8 cellular contexts compared by ENCODE assay signal in the genomic region with DNA sequence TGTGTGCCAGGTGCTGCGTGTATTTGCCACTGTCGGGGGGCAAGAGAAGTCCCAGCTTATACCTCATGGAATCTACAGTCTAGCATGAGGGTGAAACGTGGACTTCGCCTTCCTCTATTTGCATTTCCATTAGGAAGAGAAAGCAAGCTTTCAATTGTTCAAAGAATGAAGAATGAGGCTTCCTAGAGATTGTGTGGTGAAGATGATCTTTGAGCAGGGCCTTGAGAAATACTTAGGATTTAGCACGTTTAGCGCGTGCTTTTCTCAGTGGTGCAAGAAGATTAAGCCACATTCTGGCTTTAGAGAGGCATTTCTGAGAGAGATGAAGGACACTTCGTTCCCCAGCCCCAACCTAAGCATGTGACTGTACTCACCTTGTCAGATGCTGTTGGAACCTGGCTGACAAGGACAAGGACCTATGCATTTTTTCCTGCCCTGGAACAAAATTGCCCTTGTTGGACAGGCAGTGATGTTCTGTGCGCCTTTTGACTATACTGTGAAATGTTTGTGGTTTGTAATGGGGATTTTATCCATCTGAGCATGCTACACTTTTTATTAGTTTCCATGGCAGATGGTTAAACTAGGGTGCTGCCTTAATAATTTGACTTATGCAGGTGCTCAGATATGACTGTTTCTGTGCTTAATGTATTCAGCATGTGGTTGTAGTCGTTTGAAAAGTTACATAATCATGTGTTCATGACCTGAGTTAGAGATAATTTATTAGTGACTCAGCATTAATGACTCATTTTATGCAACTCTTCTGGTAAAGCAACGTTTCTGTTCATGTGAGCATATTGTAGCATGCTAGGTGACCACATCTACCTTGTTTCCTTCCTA. TPM values are rescaled to one million over a fixed set of nuclear protein-coding genes. Genes with fewer than 3 reads are reported as not detected.
DNase-seq lines count a peak whose midpoint lies in the region; ATAC-seq, FAIRE-seq and TF ChIP-seq lines count a peak whose summit lies in the region.

No MANE protein-coding gene starts in this region.

- H3K4me2 ChIP-seq in endothelial cell of umbilical vein (ENCODE audit: insufficient read depth, low read length) (no peak overlapping the region), neuronal stem cell (ENCODE audit: insufficient read depth, low read length, poor library complexity, severe bottlenecking) (no peak overlapping the region)

- no peak overlapping the region for H2AK5ac ChIP-seq in neuronal stem cell (ENCODE audit: low read depth, low read length)

- no peaks in the 10 kb centered on the region for H3K9me3 ChIP-seq in endothelial cell of umbilical vein (replicated peaks; ENCODE audit: control insufficient read depth, insufficient read depth, low read length)
- H3K9me3 ChIP-seq in neuronal stem cell (replicated peaks in 1 of 2; ENCODE audit: control insufficient read depth in 2 of 2, insufficient read depth in 1 of 2, low read depth in 1 of 2, low read length in 2 of 2) = peaks cover 0 to 4% of the 10 kb centered on the region in 2 donors

- H4K20me1 ChIP-seq in endothelial cell of umbilical vein (replicated peaks; ENCODE audit: control insufficient read depth, extremely low read depth, insufficient read depth, low read length) = peaks cover 2% of the 10 kb centered on the region

- peak overlapping the region; percentile 46 for H3K27ac Mint-ChIP-seq in type B pancreatic cell

- H3K14ac ChIP-seq in neuronal stem cell (ENCODE audit: low read length) = no peak overlapping the region

- intact Hi-C loops in endothelial cell of umbilical vein (cut with micrococcal nuclease) = no loop called here

- no peak overlapping the region for H4K91ac ChIP-seq in neuronal stem cell (ENCODE audit: low read depth, low read length, poor library complexity)

- H3K27me3 ChIP-seq in endothelial cell of umbilical vein (ENCODE audit: control insufficient read depth in 2 of 2, insufficient read depth in 2 of 2, low read length in 2 of 2) (no peaks in the 10 kb centered on the region), neuronal stem cell (ENCODE audit: control insufficient read depth in 3 of 3, insufficient read depth in 3 of 3, low read depth in 1 of 3, low read length in 3 of 3) (no peaks in the 10 kb centered on the region)

- H3K79me1 ChIP-seq in neuronal stem cell (ENCODE audit: low read depth, low read length) = no peaks in the 10 kb centered on the region

- H3K36me3 ChIP-seq in endothelial cell of umbilical vein (ENCODE audit: control insufficient read depth in 2 of 2, extremely low read depth in 1 of 2, insufficient read depth in 2 of 2, low read length in 2 of 2) (no peaks in the 10 kb centered on the region), neuronal stem cell (replicated peaks in 1 of 2; ENCODE audit: control insufficient read depth in 2 of 2, insufficient read depth in 2 of 2, low read length in 2 of 2) (peaks cover 0 to 12% of the 10 kb centered on the region in 2 donors)

- no peak overlapping the region for H2BK120ac ChIP-seq in neuronal stem cell (ENCODE audit: low read depth, low read length)

- no peak overlapping the region for H3K23ac ChIP-seq in neuronal stem cell (ENCODE audit: low read depth, low read length, poor library complexity)

- TF ChIP-seq CTCF in GM13976 (IDR thresholded peaks at IDR 0.05; ENCODE audit: borderline replicate concordance, control extremely low read depth, extremely low read depth, insufficient read depth, missing control alignments) (no peak), endothelial cell of umbilical vein (IDR thresholded peaks at IDR 0.05; ENCODE audit: extremely low read depth in 1 of 2, insufficient read depth in 1 of 2, low read depth in 1 of 2, low read length in 2 of 2) (no peak), type B pancreatic cell (conservative IDR thresholded peaks at IDR 0.05) (no peak)

- no peaks in the 10 kb centered on the region for H3K27me3 Mint-ChIP-seq in type B pancreatic cell

- H3K27ac ChIP-seq in endothelial cell of umbilical vein (ENCODE audit: insufficient read depth, low read depth, low read length) (no peak overlapping the region), neuronal stem cell (replicated peaks; ENCODE audit: low read length) (no peak overlapping the region)

- H3K79me2 ChIP-seq in endothelial cell of umbilical vein (ENCODE audit: control insufficient read depth, insufficient read depth, low read length) = peaks cover 31% of the 10 kb centered on the region

- peaks cover 42% of the 10 kb centered on the region for H3K36me3 Mint-ChIP-seq in type B pancreatic cell

- WGBS in neuronal stem cell (ENCODE audit: extremely low coverage in 2 of 2, insufficient read length in 2 of 2, insufficient replicate concordance in 1 of 2), 2 donors = no CpG with 5 or more reads among the region's 11 CpGs

- CTCF ChIA-PET in endothelial cell of umbilical vein (lab: Charles Lee) = no interaction called here

- peak; percentile 64 for ATAC-seq in GM21717 (IDR thresholded peaks at IDR 0.05; ENCODE audit: unreplicated experiment)

- H3K9me1 ChIP-seq in endothelial cell of umbilical vein (replicated peaks; ENCODE audit: control insufficient read depth, extremely low read depth, insufficient read depth, low read length) = no peaks in the 10 kb centered on the region

- no peak overlapping the region for H3K4ac ChIP-seq in neuronal stem cell (ENCODE audit: low read length)

- H3K9me3 Mint-ChIP-seq in type B pancreatic cell = no peaks in the 10 kb centered on the region

- dilution Hi-C loops in endothelial cell of umbilical vein (cut with MboI; ENCODE audit: extremely low pct_ligation_motif_present, low sequenced_read_pairs) = no loop called here

- H3K18ac ChIP-seq in neuronal stem cell (ENCODE audit: low read length) = no peak overlapping the region

- H3K9ac ChIP-seq in endothelial cell of umbilical vein (replicated peaks; ENCODE audit: extremely low read depth, insufficient read depth, low read length) (no peak overlapping the region), neuronal stem cell (ENCODE audit: low read depth, low read length, poor library complexity) (no peak overlapping the region)

- no peak for TF ChIP-seq POLR2A in endothelial cell of umbilical vein (IDR thresholded peaks at IDR 0.05; ENCODE audit: low read depth, low read length)

- DNase-seq in GM13976 (ENCODE audit: low spot score) = peak; percentile 41
- DNase-seq in HT1080 (ENCODE audit: low read depth) = peak; percentile 6
- DNase-seq in endothelial cell of umbilical vein (ENCODE audit: low read depth, low spot score) = peak; percentile 47
- DNase-seq in type B pancreatic cell (ENCODE audit: extremely low spot score, unreplicated experiment) = no peak
- no peak for DNase-seq in NCI-H1694 (lab: John Stamatoyannopoulos, UW)
- no peak for DNase-seq in GF-D8 (lab: John Stamatoyannopoulos, UW)
- no peak for DNase-seq in neuronal stem cell (ENCODE audit: low spot score)

- no peak overlapping the region for H2BK15ac ChIP-seq in neuronal stem cell (ENCODE audit: low read length)

- H2AFZ ChIP-seq in endothelial cell of umbilical vein (ENCODE audit: low read depth, low read length) (no peak overlapping the region), neuronal stem cell (ENCODE audit: low read length) (no peak overlapping the region)

- in situ Hi-C loops in GM13976 (cut with MboI; ENCODE audit: low sequenced_read_pairs, unreplicated experiment) = no loop called here

- POLR2A ChIA-PET in endothelial cell of umbilical vein (lab: Charles Lee) = no interaction called here

- FAIRE-seq in endothelial cell of umbilical vein (lab: Jason Lieb, UNC) = peak; percentile 55

- H2BK5ac ChIP-seq in neuronal stem cell (ENCODE audit: low read length) = no peak overlapping the region

- no peak overlapping the region for H4K8ac ChIP-seq in neuronal stem cell (ENCODE audit: low read depth, low read length)

- no TSS peak for BruUV-seq in endothelial cell of umbilical vein (replicated peaks; lab: Mats Ljungman, UMichigan)

- H3K4me1 ChIP-seq in endothelial cell of umbilical vein (ENCODE audit: control insufficient read depth, extremely low read depth, insufficient read depth, low read length) (peaks cover 24% of the 10 kb centered on the region), neuronal stem cell (ENCODE audit: control insufficient read depth in 2 of 2, insufficient read depth in 1 of 2, low read depth in 1 of 2, low read length in 2 of 2) (no peaks in the 10 kb centered on the region)

- H3K4me1 Mint-ChIP-seq in type B pancreatic cell (ENCODE audit: unreplicated experiment) = peaks cover 18% of the 10 kb centered on the region

- no peak overlapping the region for H2BK12ac ChIP-seq in neuronal stem cell (ENCODE audit: low read length)

- H3K4me3 ChIP-seq in endothelial cell of umbilical vein (replicated peaks in 1 of 3; ENCODE audit: insufficient read depth in 1 of 3, low read depth in 1 of 3, low read length in 3 of 3) (no peak overlapping the region), neuronal stem cell (ENCODE audit: low read length in 2 of 2) (no peak overlapping the region)

- H3K4me3 Mint-ChIP-seq in type B pancreatic cell = no peak overlapping the region

TF ChIP-seq in endothelial cell of umbilical vein, 7 proteins besides CTCF, POLR2A, EP300 and RAD21:
- TF ChIP-seq EZH2 (IDR thresholded peaks at IDR 0.05; ENCODE audit: borderline replicate concordance, low read depth, low read length, severe bottlenecking) = no peak
- TF ChIP-seq FOS (IDR thresholded peaks at IDR 0.05; ENCODE audit: borderline replicate concordance, insufficient read depth, low read length) = peak; percentile 67
- peak; percentile 52 for TF ChIP-seq JUN (IDR thresholded peaks at IDR 0.05; ENCODE audit: borderline replicate concordance, insufficient read depth, insufficient read length, low read depth)

RNA-seq across cellular contexts. Expression of gene TULP4, which starts 10.7 kb away (rescaled TPM):
- total RNA-seq in HT1080 (2014; rRNA removed; shearing (Covaris generic)) = 24.9 and 27.8 TPM in 2 replicates
- 7.9 and 10.6 TPM in 2 replicates for polyA plus RNA-seq in HT1080 (2015; cell fraction: cytosol; rRNA removed)
- polyA plus RNA-seq in HT1080 (2015; cell fraction: nucleus; rRNA removed) = 12.3 and 13.8 TPM in 2 replicates
- total RNA-seq in endothelial cell of umbilical vein (53.5 and 55.1 TPM in 2 replicates), type B pancreatic cell (ENCODE audit: low replicate concordance) (94.1 and 109 TPM in 2 replicates)
- 10.7 and 10.8 TPM in 2 replicates for polyA plus RNA-seq in endothelial cell of umbilical vein
- polyA plus RNA-seq in endothelial cell of umbilical vein (2011; cell fraction: cytosol; rRNA removed) = 11.6 and 12.6 TPM in 2 replicates
- polyA plus RNA-seq in endothelial cell of umbilical vein (2011; cell fraction: nucleus; rRNA removed) = 26.5 and 31.6 TPM in 2 replicates
- polyA plus RNA-seq in endothelial cell of umbilical vein (2012) = 11.2 and 16.0 TPM in 2 replicates
- polyA minus RNA-seq in endothelial cell of umbilical vein = 85.0 and 105 TPM in 2 replicates
- polyA minus RNA-seq in endothelial cell of umbilical vein (2011; cell fraction: cytosol; rRNA and poly(A)+ RNA removed) = 36.6 TPM
- 75.8 and 86.1 TPM in 2 replicates for polyA minus RNA-seq in endothelial cell of umbilical vein (2011; cell fraction: nucleus; rRNA and poly(A)+ RNA removed)
- 14.3 TPM for polyA plus RNA-seq in neuronal stem cell (2013, experiment 1 of 2)
- polyA plus RNA-seq in neuronal stem cell (2013, experiment 2 of 2) = 16.3 TPM

Comparison
In these comparisons a context has a peak if more than half of its experiments do, and no peak if none do; other contexts are left out.
1. DNase-seq: peak in GM13976 (single experiment), HT1080 (single experiment) and endothelial cell of umbilical vein (single experiment); none in type B pancreatic cell (single experiment), NCI-H1694 (single experiment), GF-D8 (single experiment) and neuronal stem cell (single experiment).